15 cellular contexts compared by ENCODE assay signal in the genomic region with DNA sequence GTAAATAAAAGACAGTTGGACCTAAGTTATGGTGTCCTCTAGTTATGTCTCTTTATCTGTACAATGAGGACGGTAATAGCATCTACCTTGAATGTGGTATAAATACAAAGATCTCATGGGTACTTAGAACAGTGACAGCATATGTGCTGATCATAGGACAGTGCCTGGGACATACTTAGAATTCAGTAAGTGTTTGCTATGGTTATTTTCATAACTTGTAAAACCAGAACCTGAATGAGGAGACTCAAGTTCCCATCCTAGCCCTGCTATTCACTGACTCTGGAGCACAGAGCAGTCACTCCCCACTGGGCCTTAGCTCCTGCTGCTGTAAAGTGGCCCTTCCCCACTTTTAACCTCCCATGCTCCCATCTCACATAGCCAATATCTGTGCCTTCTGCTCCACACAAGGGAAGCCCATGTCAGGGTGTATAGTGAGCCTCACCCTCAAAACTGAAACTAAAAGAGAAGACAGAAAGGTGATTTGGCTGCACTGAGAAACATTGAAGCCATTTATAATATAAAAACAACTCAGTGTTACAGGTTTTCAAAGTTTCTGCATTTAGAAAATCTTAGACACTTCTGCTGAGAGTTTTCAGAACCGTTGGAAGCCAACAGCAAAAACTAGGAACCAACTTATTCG.
A peak's percentile ranks its signal among the peaks of the same experiment; 100 is the strongest.
DNase-seq lines count a peak whose midpoint lies in the region; ATAC-seq and TF ChIP-seq lines count a peak whose summit lies in the region.
"Had no signal": no experiment of that assay in that cellular context is flagged by ENCODE, and none has a peak within 500 bp of the region (broad histone marks: within the 10 kb centered on the region; RNA-seq: fewer than 3 reads in every experiment).

No MANE protein-coding gene starts in this region.

- TF ChIP-seq CTCF in DND-41 (IDR thresholded peaks at IDR 0.05; ENCODE audit: borderline replicate concordance, extremely low read depth, low read length, poor library complexity, severe bottlenecking) (no peak), Loucy (conservative IDR thresholded peaks at IDR 0.05; ENCODE audit: low read length) (no peak), osteoblast (IDR thresholded peaks at IDR 0.05; ENCODE audit: extremely low read depth, low read depth, low read length) (no peak), esophagus squamous epithelium (IDR thresholded peaks at IDR 0.05) (no peak)

- H3K4me1 ChIP-seq in DND-41 (ENCODE audit: insufficient read depth, low read length) (no peaks in the 10 kb centered on the region), Loucy (ENCODE audit: insufficient read depth, low read length, poor library complexity, severe bottlenecking) (peaks cover 3% of the 10 kb centered on the region), osteoblast (ENCODE audit: insufficient read depth, low read length) (no peaks in the 10 kb centered on the region), esophagus squamous epithelium (no peaks in the 10 kb centered on the region)
- H3K4me1 ChIP-seq: ascending aorta had no signal

- no peaks in the 10 kb centered on the region for H3K4me1 Mint-ChIP-seq in natural killer cell treated with Interleukin-12 subunit alpha and Interleukin-12 subunit beta and Interleukin-15 and Interleukin-18, amount 100 ng/mL, for 72 hours (ENCODE audit: low read depth in 2 of 2)
- H3K4me1 Mint-ChIP-seq: natural killer cell had no signal

- H4K20me1 ChIP-seq in DND-41 (ENCODE audit: insufficient read depth, low read length): no peaks in the 10 kb centered on the region
- no peaks in the 10 kb centered on the region for H4K20me1 ChIP-seq in Loucy (ENCODE audit: insufficient read depth, low read length, poor library complexity, severe bottlenecking)
- H4K20me1 ChIP-seq in osteoblast (ENCODE audit: insufficient read depth, low read length): no peaks in the 10 kb centered on the region

- no peaks in the 10 kb centered on the region for H3K27me3 ChIP-seq in DND-41 (ENCODE audit: insufficient read depth, low read length, poor library complexity)
- H3K27me3 ChIP-seq in Loucy (ENCODE audit: insufficient read depth, low read length, poor library complexity, severe bottlenecking): no peaks in the 10 kb centered on the region
- no peaks in the 10 kb centered on the region for H3K27me3 ChIP-seq in osteoblast (ENCODE audit: insufficient read depth, low read length)
- H3K27me3 ChIP-seq in esophagus squamous epithelium: no peaks in the 10 kb centered on the region
- H3K27me3 ChIP-seq: ascending aorta, tibial artery had no signal

- H3K27me3 Mint-ChIP-seq in natural killer cell treated with Interleukin-12 subunit alpha and Interleukin-12 subunit beta and Interleukin-15 and Interleukin-18, amount 100 ng/mL, for 72 hours: no peaks in the 10 kb centered on the region

- H3K9ac ChIP-seq in DND-41 (ENCODE audit: low read depth, low read length): no peak overlapping the region
- H3K9ac ChIP-seq in Loucy (ENCODE audit: low read depth, low read length, poor library complexity, severe bottlenecking): no peak overlapping the region

- no peak overlapping the region for H3K4me3 Mint-ChIP-seq in natural killer cell treated with Interleukin-12 subunit alpha and Interleukin-12 subunit beta and Interleukin-15 and Interleukin-18, amount 100 ng/mL, for 72 hours
- H3K4me3 Mint-ChIP-seq: natural killer cell had no signal

- no peaks in the 10 kb centered on the region for H3K9me3 ChIP-seq in DND-41 (ENCODE audit: insufficient read depth, low read length, severe bottlenecking)
- no peaks in the 10 kb centered on the region for H3K9me3 ChIP-seq in Loucy (ENCODE audit: insufficient read depth, low read depth, low read length)
- no peaks in the 10 kb centered on the region for H3K9me3 ChIP-seq in osteoblast (ENCODE audit: low read depth, low read length)
- H3K9me3 ChIP-seq in esophagus squamous epithelium: no peaks in the 10 kb centered on the region
- H3K9me3 ChIP-seq: tibial artery had no signal

- H2AFZ ChIP-seq in DND-41 (ENCODE audit: low read depth, low read length): no peak overlapping the region
- H2AFZ ChIP-seq in Loucy (ENCODE audit: low read length): peak overlapping the region; percentile 92
- no peak overlapping the region for H2AFZ ChIP-seq in osteoblast (ENCODE audit: low read length)

- H3K36me3 Mint-ChIP-seq in natural killer cell treated with Interleukin-12 subunit alpha and Interleukin-12 subunit beta and Interleukin-15 and Interleukin-18, amount 100 ng/mL, for 72 hours: no peaks in the 10 kb centered on the region
- H3K36me3 Mint-ChIP-seq: natural killer cell had no signal

- DNase-seq in DND-41 (no peak), osteoblast (ENCODE audit: insufficient read length, low spot score, missing footprints) (no peak), NOMO-1 treated with DMSO at 0.1 percent for 48 hours (lab: John Stamatoyannopoulos, UW; ENCODE audit: unreplicated experiment) (no peak), esophagus squamous epithelium (lab: John Stamatoyannopoulos, UW) (no peak)
- DNase-seq in natural killer cell treated with Interleukin-12 subunit alpha and Interleukin-12 subunit beta and Interleukin-15 and Interleukin-18, amount 100 ng/mL, for 72 hours (ENCODE audit: low spot score): no peak
- DNase-seq: natural killer cell, NCI-H1417, NCI-H524 treated with DMSO at 0.1 percent for 48 hours, Right ventricle myocardium superior, tibial artery had no signal

- no peaks in the 10 kb centered on the region for H3K9me2 ChIP-seq in Loucy (replicated peaks; ENCODE audit: low read depth, low read length)

- peak; percentile 55; the same call in 1 of the 3 replicates for ATAC-seq in DND-41 (ENCODE audit: insufficient read depth, low read depth)
- ATAC-seq in GM19351 (IDR thresholded peaks at IDR 0.05; ENCODE audit: unreplicated experiment): peak; percentile 85
- ATAC-seq in HG02798 (IDR thresholded peaks at IDR 0.05; ENCODE audit: poor library complexity, unreplicated experiment): peak; percentile 87
- no peak for ATAC-seq in natural killer cell treated with Interleukin-12 subunit alpha and Interleukin-12 subunit beta and Interleukin-15 and Interleukin-18, amount 100 ng/mL, for 72 hours

- no peaks in the 10 kb centered on the region for H3K79me2 ChIP-seq in DND-41 (ENCODE audit: insufficient read depth, low read length)
- no peaks in the 10 kb centered on the region for H3K79me2 ChIP-seq in Loucy (ENCODE audit: insufficient read depth, low read length)
- H3K79me2 ChIP-seq in osteoblast (ENCODE audit: insufficient read depth, low read length): no peaks in the 10 kb centered on the region

- no peak overlapping the region for H3K4me3 ChIP-seq in DND-41 (ENCODE audit: low read depth in 1 of 2, low read length in 2 of 2)
- H3K4me3 ChIP-seq in Loucy (ENCODE audit: low read length, poor library complexity, severe bottlenecking): peak overlapping the region; percentile 27
- H3K4me3 ChIP-seq in osteoblast (ENCODE audit: insufficient read depth, low read length): no peak overlapping the region
- H3K4me3 ChIP-seq in esophagus squamous epithelium: no peak overlapping the region
- H3K4me3 ChIP-seq: ascending aorta, tibial artery had no signal

- no peak overlapping the region for H3K27ac ChIP-seq in DND-41 (ENCODE audit: low read length)
- H3K27ac ChIP-seq in osteoblast (ENCODE audit: low read depth, low read length): no peak overlapping the region
- no peak overlapping the region for H3K27ac ChIP-seq in esophagus squamous epithelium
- H3K27ac ChIP-seq: ascending aorta, tibial artery, VCaP had no signal

- no peaks in the 10 kb centered on the region for H3K36me3 ChIP-seq in DND-41 (ENCODE audit: insufficient read depth, low read length)
- H3K36me3 ChIP-seq in Loucy (ENCODE audit: insufficient read depth, low read length): no peaks in the 10 kb centered on the region
- no peaks in the 10 kb centered on the region for H3K36me3 ChIP-seq in osteoblast (ENCODE audit: insufficient read depth, low read length)
- no peaks in the 10 kb centered on the region for H3K36me3 ChIP-seq in esophagus squamous epithelium
- H3K36me3 ChIP-seq: ascending aorta, tibial artery had no signal

- no peaks in the 10 kb centered on the region for H3F3A ChIP-seq in Loucy (ENCODE audit: low read depth)

- intact Hi-C loops in esophagus squamous epithelium (cut with DNase I): no loop called here

- no peaks in the 10 kb centered on the region for H3K9me3 Mint-ChIP-seq in natural killer cell treated with Interleukin-12 subunit alpha and Interleukin-12 subunit beta and Interleukin-15 and Interleukin-18, amount 100 ng/mL, for 72 hours

- H3K27ac Mint-ChIP-seq in natural killer cell treated with Interleukin-12 subunit alpha and Interleukin-12 subunit beta and Interleukin-15 and Interleukin-18, amount 100 ng/mL, for 72 hours: no peak overlapping the region
- H3K27ac Mint-ChIP-seq: natural killer cell had no signal

- TF ChIP-seq POLR2A in esophagus squamous epithelium (IDR thresholded peaks at IDR 0.05): no peak

- WGBS in esophagus squamous epithelium, 2 donors: 66 to 76% methylated on average over 3 of the region's 3 CpGs

- H3K4me2 ChIP-seq in DND-41 (ENCODE audit: insufficient read depth, low read length) (no peak overlapping the region), Loucy (ENCODE audit: low read depth, low read length, poor library complexity, severe bottlenecking) (peak overlapping the region; percentile 60), osteoblast (ENCODE audit: insufficient read depth, low read length) (no peak overlapping the region)

Comparison
In these comparisons a context has a peak if more than half of its experiments do, and no peak if none do; other contexts are left out.
1. ATAC-seq: peak in DND-41 (single experiment), GM19351 (single experiment) and HG02798 (single experiment); none in natural killer cell treated with Interleukin-12 subunit alpha and Interleukin-12 subunit beta and Interleukin-15 and Interleukin-18, amount 100 ng/mL, for 72 hours (0 of 2).